7 cellular contexts compared by ENCODE assay signal in the genomic region with DNA sequence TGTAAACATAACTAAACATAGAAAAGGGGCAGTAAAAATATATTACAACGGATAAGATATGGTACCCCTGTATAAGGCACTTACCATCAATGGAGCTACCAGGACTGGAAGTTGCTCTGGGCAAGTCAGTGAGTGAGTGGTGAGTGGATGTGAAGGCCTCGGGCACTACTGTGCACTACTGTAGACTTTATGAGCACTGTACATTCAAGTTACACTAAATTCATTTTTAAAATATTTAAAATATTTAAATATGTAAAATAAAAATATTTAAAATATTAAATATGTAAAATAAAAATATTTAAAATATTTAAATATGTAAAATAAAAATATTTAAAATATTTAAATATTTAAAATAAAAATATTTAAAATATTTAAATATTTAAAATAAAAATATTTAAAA.
A peak's percentile ranks its signal among the peaks of the same experiment; 100 is the strongest.
DNase-seq lines count a peak whose midpoint lies in the region; FAIRE-seq and TF ChIP-seq lines count a peak whose summit lies in the region.
"Not testable (repeated sequence)": the region's sequence is repeated elsewhere in the genome, so short reads cannot be mapped to it uniquely, and the experiment has no call there.

No MANE protein-coding gene starts in this region.

- FAIRE-seq in A204.1 (lab: Jason Lieb, UNC) (peak; percentile 100), RCC 7860 (lab: Jason Lieb, UNC) (peak; percentile 100), kidney (lab: Jason Lieb, UNC) (peak; percentile 100), small intestine (lab: Jason Lieb, UNC) (peak; percentile 100)

- not testable (repeated sequence) for H3K27ac Mint-ChIP-seq in HFFc6

- peaks cover 10 to 14% of the 10 kb centered on the region in 2 donors for H3K4me1 ChIP-seq in kidney (ENCODE audit: control insufficient read depth in 1 of 2, insufficient read depth in 1 of 2, low read depth in 1 of 2, low read length in 2 of 2)
- not testable (repeated sequence) for H3K4me1 ChIP-seq in small intestine (ENCODE audit: control insufficient read depth in 2 of 2, insufficient read depth in 1 of 2, low read depth in 1 of 2, low read length in 1 of 2)

- peaks cover 38% of the 10 kb centered on the region for H3K4me1 Mint-ChIP-seq in HFFc6 (ENCODE audit: low read depth)

- peak; percentile 7 for DNase-seq in ELR (ENCODE audit: low read depth)
- not testable (repeated sequence) for DNase-seq in HFFc6; RCC 7860 (ENCODE audit: low spot score); epithelial cell of prostate (ENCODE audit: low read depth, low spot score); kidney; small intestine

- H3K27me3 Mint-ChIP-seq in HFFc6 (ENCODE audit: insufficient read depth): not testable (repeated sequence)

- H3K4me3 ChIP-seq in kidney (ENCODE audit: low read length in 2 of 2); small intestine (ENCODE audit: low read depth in 1 of 2, low read length in 2 of 2): not testable (repeated sequence)

- H3K4me3 Mint-ChIP-seq in HFFc6: peak overlapping the region; percentile 36; the same call in 1 of the 2 replicates

- intact Hi-C loops in kidney (cut with DNase I): not testable (repeated sequence)

- H3K36me3 ChIP-seq in kidney (ENCODE audit: control insufficient read depth in 1 of 2, insufficient read depth in 2 of 2, low read length in 2 of 2); small intestine (ENCODE audit: control insufficient read depth in 2 of 2, insufficient read depth in 2 of 2, low read length in 2 of 2): not testable (repeated sequence)

- not testable (repeated sequence) for H3K27me3 ChIP-seq in small intestine (ENCODE audit: control insufficient read depth in 2 of 2, insufficient read depth in 2 of 2, low read length in 2 of 2)

- H3K27ac ChIP-seq in epithelial cell of prostate: peak overlapping the region; percentile 82
- H3K27ac ChIP-seq in kidney (ENCODE audit: low read depth in 2 of 2, low read length in 2 of 2); small intestine (ENCODE audit: low read depth in 1 of 2, low read length in 1 of 2): not testable (repeated sequence)

- H3K36me3 Mint-ChIP-seq in HFFc6 (ENCODE audit: low read depth): not testable (repeated sequence)

- H3K9me3 Mint-ChIP-seq in HFFc6: not testable (repeated sequence)

- TF ChIP-seq CTCF in HFFc6 (IDR thresholded peaks at IDR 0.05); kidney (IDR thresholded peaks at IDR 0.05; ENCODE audit: borderline replicate concordance, extremely low read depth, insufficient read depth): not testable (repeated sequence)

- H3K9me3 ChIP-seq in kidney (ENCODE audit: control insufficient read depth in 1 of 2, low read length in 2 of 2); small intestine (ENCODE audit: control insufficient read depth, low read depth): not testable (repeated sequence)

- WGBS in small intestine, 3 donors: 71 to 84% (median 82%) methylated on average over 2 of the region's 2 CpGs

- H3K9ac ChIP-seq in kidney (ENCODE audit: low read length in 2 of 2): not testable (repeated sequence)
